Comparison of ENCODE assay signal across 9 cellular contexts in genomic region chr3:190701096-190701532, GRCh38.
DNase-seq lines count a peak whose midpoint lies in the region; ATAC-seq and TF ChIP-seq lines count a peak whose summit lies in the region.
"Had no signal": no experiment of that assay in that cellular context is flagged by ENCODE, and none has a peak within 500 bp of the region (broad histone marks: within the 10 kb centered on the region; RNA-seq: fewer than 3 reads in every experiment).

No MANE protein-coding gene starts in this region.

- ATAC-seq in HG02981 (IDR thresholded peaks at IDR 0.05; ENCODE audit: unreplicated experiment) = peak; percentile 57
- ATAC-seq in HG03520 (IDR thresholded peaks at IDR 0.05; ENCODE audit: unreplicated experiment) = no peak

- TF ChIP-seq CTCF in endodermal cell (conservative IDR thresholded peaks at IDR 0.05) (peak; percentile 80), nephron (IDR thresholded peaks at IDR 0.05; ENCODE audit: unreplicated experiment in 3 of 3) (peak; percentile 38 to 62 (median 55))

- H3K27me3 Mint-ChIP-seq in endodermal cell (ENCODE audit: insufficient read depth) = no peaks in the 10 kb centered on the region
- no peaks in the 10 kb centered on the region for H3K27me3 Mint-ChIP-seq in nephron (ENCODE audit: low read depth)

- no peak overlapping the region for H3K27ac ChIP-seq in endodermal cell (ENCODE audit: low read depth, low read length)
- H3K27ac ChIP-seq: skin epidermis had no signal

- H3K27ac Mint-ChIP-seq in endodermal cell (no peak overlapping the region), nephron (no peak overlapping the region)

- 54 to 57% methylated on average over 2 to 4 of the region's 4 CpGs for WGBS in endodermal cell (ENCODE audit: insufficient coverage in 1 of 2, insufficient read length in 1 of 2), 2 experiments

- no peak overlapping the region for H3K4me3 Mint-ChIP-seq in endodermal cell
- no peak overlapping the region for H3K4me3 Mint-ChIP-seq in nephron

- DNase-seq in EL = peak; percentile 56
- peak; percentile 81 for DNase-seq in OCI-M1 (lab: John Stamatoyannopoulos, UW)
- DNase-seq in endodermal cell = peak; percentile 71
- no peak for DNase-seq in activated T-cell treated with anti-CD3 and anti-CD28 coated beads, Interleukin-2, amount 50 U/mL, for 1 hour
- no peak for DNase-seq in 8988T

- no peak overlapping the region for H3K4me3 ChIP-seq in endodermal cell (ENCODE audit: low read length)
- H3K4me3 ChIP-seq: skin epidermis had no signal

- H3K36me3 ChIP-seq in endodermal cell (ENCODE audit: control insufficient read depth, insufficient read depth, low read length) = no peaks in the 10 kb centered on the region

- peaks cover 4% of the 10 kb centered on the region for H3K4me1 Mint-ChIP-seq in endodermal cell
- H3K4me1 Mint-ChIP-seq in nephron = peaks cover 18% of the 10 kb centered on the region

- no peaks in the 10 kb centered on the region for H3K36me3 Mint-ChIP-seq in endodermal cell (ENCODE audit: low read depth)
- no peaks in the 10 kb centered on the region for H3K36me3 Mint-ChIP-seq in nephron (ENCODE audit: low read depth)

- no peaks in the 10 kb centered on the region for H3K9me3 ChIP-seq in endodermal cell (ENCODE audit: control insufficient read depth, low read length)

- no peaks in the 10 kb centered on the region for H3K4me1 ChIP-seq in endodermal cell (ENCODE audit: control insufficient read depth, insufficient read depth, low read length)

- H3K9ac ChIP-seq in endodermal cell (ENCODE audit: extremely low read depth, low read length, poor library complexity, severe bottlenecking) = no peak overlapping the region

- H3K27me3 ChIP-seq in endodermal cell (ENCODE audit: control insufficient read depth, insufficient read depth, low read length, poor library complexity, severe bottlenecking) = no peaks in the 10 kb centered on the region

- H3K9me3 Mint-ChIP-seq in endodermal cell (no peaks in the 10 kb centered on the region), nephron (no peaks in the 10 kb centered on the region)

Comparison
In these comparisons a context has a peak if more than half of its experiments do, and no peak if none do; other contexts are left out.
1. DNase-seq: peak in EL (single experiment), OCI-M1 (single experiment) and endodermal cell (single experiment); none in activated T-cell treated with anti-CD3 and anti-CD28 coated beads, Interleukin-2, amount 50 U/mL, for 1 hour (single experiment) and 8988T (single experiment).